20 cellular contexts compared by ENCODE assay signal in the genomic region with DNA sequence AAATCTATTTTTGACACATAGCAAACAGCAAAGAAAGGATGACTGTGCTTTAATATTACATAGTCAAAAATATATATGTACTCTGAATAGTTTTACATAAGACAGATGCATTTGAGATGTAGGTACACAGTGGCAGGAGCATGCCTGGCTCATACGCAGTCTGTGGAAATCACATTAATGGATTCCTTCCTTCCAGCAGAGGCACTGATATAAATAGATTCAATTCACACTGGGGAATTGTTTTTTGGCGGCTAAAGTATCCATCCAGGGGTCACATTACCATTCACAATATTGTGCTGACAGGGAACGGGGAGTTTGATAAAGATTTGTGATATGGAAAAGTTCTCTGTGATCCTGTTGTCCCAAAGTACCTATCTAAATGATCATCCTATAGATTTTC.
"Had no signal": no experiment of that assay in that cellular context is flagged by ENCODE, and none has a peak within 500 bp of the region (broad histone marks: within the 10 kb centered on the region; RNA-seq: fewer than 3 reads in every experiment).

No MANE protein-coding gene starts in this region.

- H3K27ac ChIP-seq: coronary artery, gastrocnemius medialis, left lung, neutrophil, sigmoid colon, stomach had no signal

- H3K4me3 ChIP-seq: coronary artery, gastrocnemius medialis, left lung, lung, sigmoid colon, stomach, thoracic aorta had no signal

- H3K36me3 ChIP-seq: gastrocnemius medialis, left lung, neutrophil, sigmoid colon, stomach, thoracic aorta had no signal

- H3K27ac Mint-ChIP-seq: endodermal cell; immature natural killer cell; naive thymus-derived CD4-positive, alpha-beta T cell; nephron progenitor cell had no signal

- H3K4me3 Mint-ChIP-seq: endodermal cell; immature natural killer cell; naive thymus-derived CD4-positive, alpha-beta T cell; nephron progenitor cell had no signal

- H3K9me3 ChIP-seq: gastrocnemius medialis, neutrophil, sigmoid colon, thoracic aorta had no signal

- DNase-seq: effector CD4-positive, alpha-beta T cell; endodermal cell; gastrocnemius medialis; immature natural killer cell; left lung; mesenchymal stem cell; midbrain; naive thymus-derived CD4-positive, alpha-beta T cell; nephron progenitor cell; posterior cingulate gyrus; sigmoid colon; small intestine; stimulated activated CD4-positive, alpha-beta T cell treated with anti-CD3 and anti-CD28 coated beads, Interleukin-12 subunit alpha, Interleukin-12 subunit beta, amount 100 ng/mL, for 4 hours; stimulated activated naive CD4-positive, alpha-beta T cell; stomach; substantia nigra had no signal

- H3K4me1 ChIP-seq: left lung, stomach had no signal

- H3K27me3 ChIP-seq: gastrocnemius medialis, left lung, neutrophil, sigmoid colon, stomach had no signal

- H3K4me1 Mint-ChIP-seq: immature natural killer cell; naive thymus-derived CD4-positive, alpha-beta T cell; nephron progenitor cell had no signal
